ENCODE assay signal across 8 cellular contexts in genomic region chr2:241880311-241881073, GRCh38. TPM values are rescaled to one million over a fixed set of nuclear protein-coding genes. Genes with fewer than 3 reads are reported as not detected.
DNase-seq lines count a peak whose midpoint lies in the region; ATAC-seq, FAIRE-seq and TF ChIP-seq lines count a peak whose summit lies in the region.

No MANE protein-coding gene starts in this region.

- peaks cover 2% of the 10 kb centered on the region for H3K27me3 ChIP-seq in AG04450 (ENCODE audit: control insufficient read depth, insufficient read depth, low read length)
- no peaks in the 10 kb centered on the region for H3K27me3 ChIP-seq in bronchial epithelial cell (ENCODE audit: control insufficient read depth, insufficient read depth, low read length)
- no peaks in the 10 kb centered on the region for H3K27me3 ChIP-seq in muscle layer of duodenum (ENCODE audit: low read depth, low read length)

- FAIRE-seq in bronchial epithelial cell (lab: Jason Lieb, UNC) = no peak

- peaks cover 0 to 16% of the 10 kb centered on the region in 2 donors for H3K4me1 ChIP-seq in muscle layer of duodenum (ENCODE audit: control insufficient read depth in 1 of 2, insufficient read depth in 2 of 2, low read length in 2 of 2)

- 70 to 71% methylated on average over 12 to 16 of the region's 16 CpGs for WGBS in lower leg skin, 2 donors

- CTCF ChIA-PET in AG04450 (lab: Charles Lee) = no interaction called here

- H3K36me3 ChIP-seq in bronchial epithelial cell (ENCODE audit: control insufficient read depth, insufficient read depth, low read length) (no peaks in the 10 kb centered on the region), muscle layer of duodenum (ENCODE audit: control insufficient read depth in 1 of 2, insufficient read depth in 2 of 2, low read length in 2 of 2) (no peaks in the 10 kb centered on the region)

- ATAC-seq in GM21381 (IDR thresholded peaks at IDR 0.05; ENCODE audit: unreplicated experiment) (no peak), HG03095 (IDR thresholded peaks at IDR 0.05; ENCODE audit: unreplicated experiment) (no peak)

- intact Hi-C loops in lower leg skin (cut with DNase I; ENCODE audit: low total_unique reads) = loop anchor here (10.0 kb wide), 1 partner anchor 376 kb away; the partner anchor contains the start of gene STK25

- no peak for TF ChIP-seq POLR2A in lower leg skin (IDR thresholded peaks at IDR 0.05)

- H3K4me3 ChIP-seq in AG04450 (ENCODE audit: low read depth, low read length) (peak overlapping the region; percentile 73), bronchial epithelial cell (ENCODE audit: low read depth, low read length) (peak overlapping the region; percentile 66), muscle layer of duodenum (ENCODE audit: low read depth in 1 of 2, low read length in 2 of 2) (peak overlapping the region; percentile 61 to 81), lower leg skin (ENCODE audit: low read depth, poor library complexity, severe bottlenecking) (no peak overlapping the region)
- H3K4me3 ChIP-seq in Jurkat, Clone E6-1 (ENCODE audit: low read length) = peak overlapping the region; percentile 66

- H3K27ac ChIP-seq in AG04450 (ENCODE audit: low read depth, low read length) = no peak overlapping the region
- H3K27ac ChIP-seq in muscle layer of duodenum (ENCODE audit: low read length) = no peak overlapping the region

- DNase-seq in AG04450 (ENCODE audit: low read depth, low spot score) (no peak), bronchial epithelial cell (ENCODE audit: low read depth) (no peak), NCI-H2227 treated with DMSO at 0.1 percent for 48 hours (lab: John Stamatoyannopoulos, UW) (no peak), lower leg skin (ENCODE audit: low spot score in 2 of 2) (no peak)
- DNase-seq in Jurkat, Clone E6-1 (ENCODE audit: low read depth, low spot score) = no peak

- TF ChIP-seq CTCF in AG04450 (IDR thresholded peaks at IDR 0.05; ENCODE audit: low read depth, low read length) (no peak), bronchial epithelial cell (IDR thresholded peaks at IDR 0.05; ENCODE audit: insufficient read depth, low read length, severe bottlenecking) (no peak), lower leg skin (IDR thresholded peaks at IDR 0.05) (no peak)

- POLR2A ChIA-PET in AG04450 (lab: Yijun Ruan, JAX) = no interaction called here

- peaks cover 3% of the 10 kb centered on the region; the same call in 1 of the 2 replicates for H3K9me3 ChIP-seq in AG04450 (ENCODE audit: control insufficient read depth, insufficient read depth, low read length)
- no peaks in the 10 kb centered on the region for H3K9me3 ChIP-seq in muscle layer of duodenum (ENCODE audit: control insufficient read depth in 1 of 2, low read length in 2 of 2)

RNA-seq across cellular contexts. Expression of gene RTP5, which starts 11.0 kb away (rescaled TPM):
- polyA plus RNA-seq in AG04450 (2011; rRNA removed) = not detected in 2 replicates
- not detected in 2 replicates for polyA minus RNA-seq in AG04450 (2011; rRNA and poly(A)+ RNA removed)
- polyA plus RNA-seq in Jurkat, Clone E6-1 (2012; ENCODE audit: insufficient read depth, insufficient read length) = 1.3 TPM
- total RNA-seq in bronchial epithelial cell (not detected in 2 replicates), lower leg skin (under 1 TPM in 2 of 4 donors, not detected in 2; 0.10 to 0.23 TPM)

RNA-seq across cellular contexts. Expression of gene PDCD1, which starts 21.8 kb away (rescaled TPM):
- polyA plus RNA-seq in AG04450 (2011; rRNA removed) = not detected in 2 replicates
- polyA minus RNA-seq in AG04450 (2011; rRNA and poly(A)+ RNA removed) = not detected in 2 replicates
- polyA plus RNA-seq in Jurkat, Clone E6-1 (2012; ENCODE audit: insufficient read depth, insufficient read length) = 3.5 TPM
- not detected in 2 replicates for total RNA-seq in bronchial epithelial cell
- 1 to 10 TPM in 1 of 4 donors, under 1 TPM in 2, not detected in 1; 0.42 to 1.3 (median 0.86) TPM for total RNA-seq in lower leg skin
